Comparison of ENCODE assay signal across 1 cellular context in the genomic region with DNA sequence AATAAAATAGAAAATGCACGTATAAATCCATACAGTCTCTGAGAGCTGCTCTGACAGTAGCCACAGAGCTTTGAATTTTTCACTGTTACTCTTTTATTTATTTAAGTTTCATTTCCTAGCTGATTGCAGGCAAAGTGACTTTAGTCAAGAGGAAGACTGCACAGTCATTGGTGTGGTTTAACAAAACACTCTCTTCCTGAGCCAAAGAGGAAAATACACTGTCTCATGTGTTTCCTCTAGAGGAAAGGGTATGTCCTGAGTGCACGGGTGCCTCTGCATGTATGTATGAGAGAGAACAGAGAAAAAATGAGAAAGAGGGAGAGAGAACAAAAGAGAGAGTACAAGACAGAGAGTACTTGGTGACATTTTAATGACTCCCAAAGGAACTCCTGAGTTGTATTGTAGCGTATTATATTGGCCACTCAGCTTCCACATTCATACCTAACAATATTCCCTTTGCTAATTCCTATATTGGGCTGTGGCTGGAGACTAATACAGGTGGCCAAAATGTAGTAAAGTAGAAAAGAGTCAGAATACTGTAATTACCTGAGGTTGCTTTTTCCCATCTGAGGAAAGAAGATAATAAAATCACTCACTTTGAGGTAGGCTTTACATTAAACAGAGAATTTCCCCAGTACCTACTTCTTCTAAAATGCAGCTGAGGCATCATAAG.
TF ChIP-seq lines count a peak whose summit lies in the region.

A gene (plus strand): TSS at position 623 of the 673 bp plus-strand sequence. CDS start 3,374 bp downstream, outside the sequence.

TF ChIP-seq in GM12878, 131 proteins besides CTCF, POLR2A, EP300 and RAD21 (continued from another document):
- TF ChIP-seq, protein P1, sequence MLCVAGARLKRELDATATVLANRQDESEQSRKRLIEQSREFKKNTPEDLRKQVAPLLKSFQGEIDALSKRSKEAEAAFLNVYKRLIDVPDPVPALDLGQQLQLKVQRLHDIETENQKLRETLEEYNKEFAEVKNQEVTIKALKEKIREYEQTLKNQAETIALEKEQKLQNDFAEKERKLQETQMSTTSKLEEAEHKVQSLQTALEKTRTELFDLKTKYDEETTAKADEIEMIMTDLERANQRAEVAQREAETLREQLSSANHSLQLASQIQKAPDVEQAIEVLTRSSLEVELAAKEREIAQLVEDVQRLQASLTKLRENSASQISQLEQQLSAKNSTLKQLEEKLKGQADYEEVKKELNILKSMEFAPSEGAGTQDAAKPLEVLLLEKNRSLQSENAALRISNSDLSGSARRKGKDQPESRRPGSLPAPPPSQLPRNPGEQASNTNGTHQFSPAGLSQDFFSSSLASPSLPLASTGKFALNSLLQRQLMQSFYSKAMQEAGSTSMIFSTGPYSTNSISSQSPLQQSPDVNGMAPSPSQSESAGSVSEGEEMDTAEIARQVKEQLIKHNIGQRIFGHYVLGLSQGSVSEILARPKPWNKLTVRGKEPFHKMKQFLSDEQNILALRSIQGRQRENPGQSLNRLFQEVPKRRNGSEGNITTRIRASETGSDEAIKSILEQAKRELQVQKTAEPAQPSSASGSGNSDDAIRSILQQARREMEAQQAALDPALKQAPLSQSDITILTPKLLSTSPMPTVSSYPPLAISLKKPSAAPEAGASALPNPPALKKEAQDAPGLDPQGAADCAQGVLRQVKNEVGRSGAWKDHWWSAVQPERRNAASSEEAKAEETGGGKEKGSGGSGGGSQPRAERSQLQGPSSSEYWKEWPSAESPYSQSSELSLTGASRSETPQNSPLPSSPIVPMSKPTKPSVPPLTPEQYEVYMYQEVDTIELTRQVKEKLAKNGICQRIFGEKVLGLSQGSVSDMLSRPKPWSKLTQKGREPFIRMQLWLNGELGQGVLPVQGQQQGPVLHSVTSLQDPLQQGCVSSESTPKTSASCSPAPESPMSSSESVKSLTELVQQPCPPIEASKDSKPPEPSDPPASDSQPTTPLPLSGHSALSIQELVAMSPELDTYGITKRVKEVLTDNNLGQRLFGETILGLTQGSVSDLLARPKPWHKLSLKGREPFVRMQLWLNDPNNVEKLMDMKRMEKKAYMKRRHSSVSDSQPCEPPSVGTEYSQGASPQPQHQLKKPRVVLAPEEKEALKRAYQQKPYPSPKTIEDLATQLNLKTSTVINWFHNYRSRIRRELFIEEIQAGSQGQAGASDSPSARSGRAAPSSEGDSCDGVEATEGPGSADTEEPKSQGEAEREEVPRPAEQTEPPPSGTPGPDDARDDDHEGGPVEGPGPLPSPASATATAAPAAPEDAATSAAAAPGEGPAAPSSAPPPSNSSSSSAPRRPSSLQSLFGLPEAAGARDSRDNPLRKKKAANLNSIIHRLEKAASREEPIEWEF (IDR thresholded peaks at IDR 0.05; ENCODE audit: insufficient replicate concordance, low read depth, low read length), result no peak
- TF ChIP-seq TCF3 (IDR thresholded peaks at IDR 0.05; ENCODE audit: borderline replicate concordance, insufficient read depth, low read depth, low read length) (no peak), STAT3 (IDR thresholded peaks at IDR 0.05; ENCODE audit: low read depth, low read length) (no peak)
